8 cellular contexts compared by ENCODE assay signal in the genomic region with DNA sequence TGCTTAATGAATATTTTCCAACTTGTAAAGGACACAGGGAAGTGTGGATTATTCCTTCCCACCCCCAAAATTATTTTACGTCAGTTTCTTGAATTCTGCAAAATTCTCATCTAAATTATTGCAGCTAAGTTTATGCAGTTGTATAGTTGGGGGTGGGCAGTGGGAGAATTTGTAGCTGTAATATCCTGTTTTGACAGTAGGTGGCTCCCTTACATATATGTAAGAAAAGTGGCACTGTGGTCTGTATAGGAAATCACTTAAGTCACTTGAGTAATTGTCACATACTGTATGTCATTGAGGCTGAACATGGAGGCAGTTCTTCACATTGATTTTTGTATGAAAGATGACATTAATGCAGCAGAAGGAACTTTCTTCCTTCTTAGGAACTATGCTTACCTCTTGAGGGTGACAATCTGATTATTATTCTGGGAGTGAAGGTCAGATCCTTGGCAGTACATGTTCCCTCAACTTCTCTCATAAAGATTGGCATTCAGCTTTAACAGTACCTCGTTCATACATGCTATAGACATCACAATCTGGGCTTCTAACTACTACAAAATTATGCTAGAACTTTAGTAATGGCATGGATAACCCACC. TPM values are rescaled to one million over a fixed set of nuclear protein-coding genes. Genes with fewer than 3 reads are reported as not detected.
DNase-seq lines count a peak whose midpoint lies in the region; ATAC-seq and TF ChIP-seq lines count a peak whose summit lies in the region.

No MANE protein-coding gene starts in this region.

- CTCF ChIA-PET in AG04450 (lab: Charles Lee), result interaction anchor here (0.5 to 2.6 kb wide), 33 partner anchors 8 to 1526 kb away, joined by 3 to 47 read pairs (median 5); no protein-coding TSS in a partner anchor

- no peaks in the 10 kb centered on the region for H3K4me1 ChIP-seq in lower lobe of right lung

- H3K27ac ChIP-seq in AG04450 (ENCODE audit: low read depth, low read length) (no peak overlapping the region), coronary artery (no peak overlapping the region), lower lobe of right lung (no peak overlapping the region)

- H3K9me3 ChIP-seq in AG04450 (ENCODE audit: control insufficient read depth, insufficient read depth, low read length) (no peaks in the 10 kb centered on the region), lower lobe of right lung (no peaks in the 10 kb centered on the region)

- DNase-seq in AG04450 (ENCODE audit: low read depth, low spot score) (no peak), NCI-H1694 treated with DMSO at 0.1 percent for 48 hours (lab: John Stamatoyannopoulos, UW) (peak; percentile 58), SW480 (ENCODE audit: low spot score) (peak; percentile 80), coronary artery (ENCODE audit: low spot score) (no peak), lower lobe of right lung (no peak), superior temporal gyrus (ENCODE audit: extremely low spot score) (peak; percentile 91)

- H3K27me3 ChIP-seq in AG04450 (ENCODE audit: control insufficient read depth, insufficient read depth, low read length) (no peaks in the 10 kb centered on the region), lower lobe of right lung (ENCODE audit: low read depth) (no peaks in the 10 kb centered on the region)

- TF ChIP-seq CTCF in AG04450 (IDR thresholded peaks at IDR 0.05; ENCODE audit: low read depth, low read length) (peak; percentile 73), coronary artery (IDR thresholded peaks at IDR 0.05) (peak; percentile 61), lower lobe of right lung (IDR thresholded peaks at IDR 0.05) (peak; percentile 70)

- POLR2A ChIA-PET in AG04450 (lab: Yijun Ruan, JAX), result no interaction called here

- peak; percentile 76 for ATAC-seq in GM18498 (IDR thresholded peaks at IDR 0.05; ENCODE audit: unreplicated experiment)
- ATAC-seq in HG02885 (IDR thresholded peaks at IDR 0.05; ENCODE audit: poor library complexity, unreplicated experiment), result peak; percentile 75
- peak; percentile 91 for ATAC-seq in lower lobe of right lung

- no peaks in the 10 kb centered on the region for H3K36me3 ChIP-seq in lower lobe of right lung

- H3K4me3 ChIP-seq in AG04450 (ENCODE audit: low read depth, low read length) (no peak overlapping the region), coronary artery (no peak overlapping the region), lower lobe of right lung (no peak overlapping the region)

- intact Hi-C loops in lower lobe of right lung (cut with DNase I), result no loop called here

RNA-seq across cellular contexts. Expression of a gene that starts 14.6 kb away (rescaled TPM):
- polyA plus RNA-seq in AG04450 (2011; rRNA removed), result 0.11 TPM in 1 of 2 replicates, not detected in the other
- polyA minus RNA-seq in AG04450 (2011; rRNA and poly(A)+ RNA removed), result not detected in 2 replicates
- 3.9 TPM for total RNA-seq in lower lobe of right lung

RNA-seq across cellular contexts. Expression of a gene that starts 48.5 kb away (rescaled TPM):
- 0.57 and 0.81 TPM in 2 replicates for polyA plus RNA-seq in AG04450 (2011; rRNA removed)
- polyA minus RNA-seq in AG04450 (2011; rRNA and poly(A)+ RNA removed), result 0.69 and 1.9 TPM in 2 replicates
- 4.2 TPM for total RNA-seq in lower lobe of right lung

Comparison
In these comparisons a context has a peak if more than half of its experiments do, and no peak if none do; other contexts are left out.
1. DNase-seq: peak in NCI-H1694 treated with DMSO at 0.1 percent for 48 hours (single experiment), SW480 (single experiment) and superior temporal gyrus (single experiment); none in AG04450 (single experiment), coronary artery (single experiment) and lower lobe of right lung (single experiment).
2. Peak in every context shown above with its lines, with median percentiles within 50 percentile points of each other: CTCF ChIP-seq and ATAC-seq.